In the genomic region with DNA sequence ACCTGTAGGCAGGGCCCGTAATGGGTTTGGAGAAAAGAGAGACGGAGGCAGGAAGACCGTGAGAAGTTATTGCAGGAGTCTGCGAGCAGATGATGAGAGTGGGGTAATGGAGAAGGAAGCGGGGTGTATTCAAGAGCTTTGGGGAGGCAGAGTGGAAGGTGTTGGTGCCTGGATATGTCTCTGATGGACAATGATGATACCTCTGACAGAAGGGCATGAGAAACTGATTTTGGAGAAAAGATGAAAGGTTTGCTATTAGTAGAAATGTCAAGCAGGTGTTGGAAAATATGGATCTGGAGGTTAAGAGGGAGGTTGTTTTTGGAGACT, we compare ENCODE assay signal across 2 cellular contexts.
TF ChIP-seq lines count a peak whose summit lies in the region.

No MANE protein-coding gene starts in this region.

TF ChIP-seq in SK-N-SH, 30 proteins besides CTCF, POLR2A, EP300 and RAD21 (continued from another document):
- TF ChIP-seq, protein P1, sequence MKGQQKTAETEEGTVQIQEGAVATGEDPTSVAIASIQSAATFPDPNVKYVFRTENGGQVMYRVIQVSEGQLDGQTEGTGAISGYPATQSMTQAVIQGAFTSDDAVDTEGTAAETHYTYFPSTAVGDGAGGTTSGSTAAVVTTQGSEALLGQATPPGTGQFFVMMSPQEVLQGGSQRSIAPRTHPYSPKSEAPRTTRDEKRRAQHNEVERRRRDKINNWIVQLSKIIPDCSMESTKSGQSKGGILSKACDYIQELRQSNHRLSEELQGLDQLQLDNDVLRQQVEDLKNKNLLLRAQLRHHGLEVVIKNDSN (IDR thresholded peaks at IDR 0.05; ENCODE audit: borderline replicate concordance, low read depth), result no peak
- TF ChIP-seq SIN3A (IDR thresholded peaks at IDR 0.05; ENCODE audit: borderline replicate concordance, low read depth, low read length) (no peak), NRF1 (IDR thresholded peaks at IDR 0.05; ENCODE audit: low read depth, low read length) (no peak), POLR2AphosphoS5 (IDR thresholded peaks at IDR 0.05; ENCODE audit: low read depth, low read length) (no peak), JUND (IDR thresholded peaks at IDR 0.05) (no peak), RCOR1 (IDR thresholded peaks at IDR 0.05; ENCODE audit: low read length) (no peak), FOXM1 (IDR thresholded peaks at IDR 0.05; ENCODE audit: low read depth) (no peak), NFIC (IDR thresholded peaks at IDR 0.05; ENCODE audit: borderline replicate concordance) (no peak), MEF2A (IDR thresholded peaks at IDR 0.05; ENCODE audit: borderline replicate concordance, low read depth) (no peak), ELF1 (IDR thresholded peaks at IDR 0.05) (no peak)
- TF ChIP-seq, protein P2, sequence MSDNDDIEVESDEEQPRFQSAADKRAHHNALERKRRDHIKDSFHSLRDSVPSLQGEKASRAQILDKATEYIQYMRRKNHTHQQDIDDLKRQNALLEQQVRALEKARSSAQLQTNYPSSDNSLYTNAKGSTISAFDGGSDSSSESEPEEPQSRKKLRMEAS (IDR thresholded peaks at IDR 0.05; ENCODE audit: low read depth), result no peak
- TF ChIP-seq, protein P3, sequence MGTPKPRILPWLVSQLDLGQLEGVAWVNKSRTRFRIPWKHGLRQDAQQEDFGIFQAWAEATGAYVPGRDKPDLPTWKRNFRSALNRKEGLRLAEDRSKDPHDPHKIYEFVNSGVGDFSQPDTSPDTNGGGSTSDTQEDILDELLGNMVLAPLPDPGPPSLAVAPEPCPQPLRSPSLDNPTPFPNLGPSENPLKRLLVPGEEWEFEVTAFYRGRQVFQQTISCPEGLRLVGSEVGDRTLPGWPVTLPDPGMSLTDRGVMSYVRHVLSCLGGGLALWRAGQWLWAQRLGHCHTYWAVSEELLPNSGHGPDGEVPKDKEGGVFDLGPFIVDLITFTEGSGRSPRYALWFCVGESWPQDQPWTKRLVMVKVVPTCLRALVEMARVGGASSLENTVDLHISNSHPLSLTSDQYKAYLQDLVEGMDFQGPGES (IDR thresholded peaks at IDR 0.05; ENCODE audit: low read depth, low read length), result no peak
- TF ChIP-seq, protein P4, sequence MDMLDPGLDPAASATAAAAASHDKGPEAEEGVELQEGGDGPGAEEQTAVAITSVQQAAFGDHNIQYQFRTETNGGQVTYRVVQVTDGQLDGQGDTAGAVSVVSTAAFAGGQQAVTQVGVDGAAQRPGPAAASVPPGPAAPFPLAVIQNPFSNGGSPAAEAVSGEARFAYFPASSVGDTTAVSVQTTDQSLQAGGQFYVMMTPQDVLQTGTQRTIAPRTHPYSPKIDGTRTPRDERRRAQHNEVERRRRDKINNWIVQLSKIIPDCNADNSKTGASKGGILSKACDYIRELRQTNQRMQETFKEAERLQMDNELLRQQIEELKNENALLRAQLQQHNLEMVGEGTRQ (IDR thresholded peaks at IDR 0.05; ENCODE audit: borderline replicate concordance, low read depth, low read length), result no peak
- TF ChIP-seq, protein P5, sequence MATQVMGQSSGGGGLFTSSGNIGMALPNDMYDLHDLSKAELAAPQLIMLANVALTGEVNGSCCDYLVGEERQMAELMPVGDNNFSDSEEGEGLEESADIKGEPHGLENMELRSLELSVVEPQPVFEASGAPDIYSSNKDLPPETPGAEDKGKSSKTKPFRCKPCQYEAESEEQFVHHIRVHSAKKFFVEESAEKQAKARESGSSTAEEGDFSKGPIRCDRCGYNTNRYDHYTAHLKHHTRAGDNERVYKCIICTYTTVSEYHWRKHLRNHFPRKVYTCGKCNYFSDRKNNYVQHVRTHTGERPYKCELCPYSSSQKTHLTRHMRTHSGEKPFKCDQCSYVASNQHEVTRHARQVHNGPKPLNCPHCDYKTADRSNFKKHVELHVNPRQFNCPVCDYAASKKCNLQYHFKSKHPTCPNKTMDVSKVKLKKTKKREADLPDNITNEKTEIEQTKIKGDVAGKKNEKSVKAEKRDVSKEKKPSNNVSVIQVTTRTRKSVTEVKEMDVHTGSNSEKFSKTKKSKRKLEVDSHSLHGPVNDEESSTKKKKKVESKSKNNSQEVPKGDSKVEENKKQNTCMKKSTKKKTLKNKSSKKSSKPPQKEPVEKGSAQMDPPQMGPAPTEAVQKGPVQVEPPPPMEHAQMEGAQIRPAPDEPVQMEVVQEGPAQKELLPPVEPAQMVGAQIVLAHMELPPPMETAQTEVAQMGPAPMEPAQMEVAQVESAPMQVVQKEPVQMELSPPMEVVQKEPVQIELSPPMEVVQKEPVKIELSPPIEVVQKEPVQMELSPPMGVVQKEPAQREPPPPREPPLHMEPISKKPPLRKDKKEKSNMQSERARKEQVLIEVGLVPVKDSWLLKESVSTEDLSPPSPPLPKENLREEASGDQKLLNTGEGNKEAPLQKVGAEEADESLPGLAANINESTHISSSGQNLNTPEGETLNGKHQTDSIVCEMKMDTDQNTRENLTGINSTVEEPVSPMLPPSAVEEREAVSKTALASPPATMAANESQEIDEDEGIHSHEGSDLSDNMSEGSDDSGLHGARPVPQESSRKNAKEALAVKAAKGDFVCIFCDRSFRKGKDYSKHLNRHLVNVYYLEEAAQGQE (IDR thresholded peaks at IDR 0.05; ENCODE audit: low read depth, low read length), result no peak

TF ChIP-seq in SK-N-SH treated with all-trans-retinoic acid at 6 μM for 48 hours, 23 proteins besides CTCF, POLR2A, EP300 and RAD21 (continued from another document):
- TF ChIP-seq, protein P6, sequence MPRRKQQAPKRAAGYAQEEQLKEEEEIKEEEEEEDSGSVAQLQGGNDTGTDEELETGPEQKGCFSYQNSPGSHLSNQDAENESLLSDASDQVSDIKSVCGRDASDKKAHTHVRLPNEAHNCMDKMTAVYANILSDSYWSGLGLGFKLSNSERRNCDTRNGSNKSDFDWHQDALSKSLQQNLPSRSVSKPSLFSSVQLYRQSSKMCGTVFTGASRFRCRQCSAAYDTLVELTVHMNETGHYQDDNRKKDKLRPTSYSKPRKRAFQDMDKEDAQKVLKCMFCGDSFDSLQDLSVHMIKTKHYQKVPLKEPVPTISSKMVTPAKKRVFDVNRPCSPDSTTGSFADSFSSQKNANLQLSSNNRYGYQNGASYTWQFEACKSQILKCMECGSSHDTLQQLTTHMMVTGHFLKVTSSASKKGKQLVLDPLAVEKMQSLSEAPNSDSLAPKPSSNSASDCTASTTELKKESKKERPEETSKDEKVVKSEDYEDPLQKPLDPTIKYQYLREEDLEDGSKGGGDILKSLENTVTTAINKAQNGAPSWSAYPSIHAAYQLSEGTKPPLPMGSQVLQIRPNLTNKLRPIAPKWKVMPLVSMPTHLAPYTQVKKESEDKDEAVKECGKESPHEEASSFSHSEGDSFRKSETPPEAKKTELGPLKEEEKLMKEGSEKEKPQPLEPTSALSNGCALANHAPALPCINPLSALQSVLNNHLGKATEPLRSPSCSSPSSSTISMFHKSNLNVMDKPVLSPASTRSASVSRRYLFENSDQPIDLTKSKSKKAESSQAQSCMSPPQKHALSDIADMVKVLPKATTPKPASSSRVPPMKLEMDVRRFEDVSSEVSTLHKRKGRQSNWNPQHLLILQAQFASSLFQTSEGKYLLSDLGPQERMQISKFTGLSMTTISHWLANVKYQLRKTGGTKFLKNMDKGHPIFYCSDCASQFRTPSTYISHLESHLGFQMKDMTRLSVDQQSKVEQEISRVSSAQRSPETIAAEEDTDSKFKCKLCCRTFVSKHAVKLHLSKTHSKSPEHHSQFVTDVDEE (CRISPR knock-in tag; IDR thresholded peaks at IDR 0.05), result no peak
- no peak for TF ChIP-seq ESRRG (CRISPR knock-in tag; IDR thresholded peaks at IDR 0.05)
- TF ChIP-seq, protein P7, sequence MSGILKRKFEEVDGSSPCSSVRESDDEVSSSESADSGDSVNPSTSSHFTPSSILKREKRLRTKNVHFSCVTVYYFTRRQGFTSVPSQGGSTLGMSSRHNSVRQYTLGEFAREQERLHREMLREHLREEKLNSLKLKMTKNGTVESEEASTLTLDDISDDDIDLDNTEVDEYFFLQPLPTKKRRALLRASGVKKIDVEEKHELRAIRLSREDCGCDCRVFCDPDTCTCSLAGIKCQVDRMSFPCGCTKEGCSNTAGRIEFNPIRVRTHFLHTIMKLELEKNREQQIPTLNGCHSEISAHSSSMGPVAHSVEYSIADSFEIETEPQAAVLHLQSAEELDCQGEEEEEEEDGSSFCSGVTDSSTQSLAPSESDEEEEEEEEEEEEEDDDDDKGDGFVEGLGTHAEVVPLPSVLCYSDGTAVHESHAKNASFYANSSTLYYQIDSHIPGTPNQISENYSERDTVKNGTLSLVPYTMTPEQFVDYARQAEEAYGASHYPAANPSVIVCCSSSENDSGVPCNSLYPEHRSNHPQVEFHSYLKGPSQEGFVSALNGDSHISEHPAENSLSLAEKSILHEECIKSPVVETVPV (CRISPR knock-in tag; IDR thresholded peaks at IDR 0.05), result no peak
- TF ChIP-seq ARNTL (CRISPR knock-in tag; IDR thresholded peaks at IDR 0.05; ENCODE audit: borderline replicate concordance, low read depth), result no peak
- TF ChIP-seq BACH2 (CRISPR knock-in tag; IDR thresholded peaks at IDR 0.05; ENCODE audit: borderline replicate concordance), result no peak
- TF ChIP-seq ZNF8 (CRISPR knock-in tag; IDR thresholded peaks at IDR 0.05), result no peak
- TF ChIP-seq, protein P8, sequence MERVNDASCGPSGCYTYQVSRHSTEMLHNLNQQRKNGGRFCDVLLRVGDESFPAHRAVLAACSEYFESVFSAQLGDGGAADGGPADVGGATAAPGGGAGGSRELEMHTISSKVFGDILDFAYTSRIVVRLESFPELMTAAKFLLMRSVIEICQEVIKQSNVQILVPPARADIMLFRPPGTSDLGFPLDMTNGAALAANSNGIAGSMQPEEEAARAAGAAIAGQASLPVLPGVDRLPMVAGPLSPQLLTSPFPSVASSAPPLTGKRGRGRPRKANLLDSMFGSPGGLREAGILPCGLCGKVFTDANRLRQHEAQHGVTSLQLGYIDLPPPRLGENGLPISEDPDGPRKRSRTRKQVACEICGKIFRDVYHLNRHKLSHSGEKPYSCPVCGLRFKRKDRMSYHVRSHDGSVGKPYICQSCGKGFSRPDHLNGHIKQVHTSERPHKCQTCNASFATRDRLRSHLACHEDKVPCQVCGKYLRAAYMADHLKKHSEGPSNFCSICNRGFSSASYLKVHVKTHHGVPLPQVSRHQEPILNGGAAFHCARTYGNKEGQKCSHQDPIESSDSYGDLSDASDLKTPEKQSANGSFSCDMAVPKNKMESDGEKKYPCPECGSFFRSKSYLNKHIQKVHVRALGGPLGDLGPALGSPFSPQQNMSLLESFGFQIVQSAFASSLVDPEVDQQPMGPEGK (CRISPR knock-in tag; IDR thresholded peaks at IDR 0.05; ENCODE audit: borderline replicate concordance), result no peak
- TF ChIP-seq ZNF565 (CRISPR knock-in tag; conservative IDR thresholded peaks at IDR 0.05; ENCODE audit: low read depth), result no peak
- no peak for TF ChIP-seq ZC3H10 (CRISPR knock-in tag; IDR thresholded peaks at IDR 0.05)
- no peak for TF ChIP-seq SNAI2 (CRISPR knock-in tag; IDR thresholded peaks at IDR 0.05)
